1 cellular context compared by ENCODE assay signal in genomic region chr10:38736646-38737045, GRCh38.
DNase-seq lines count a peak whose midpoint lies in the region.

No MANE protein-coding gene starts in this region.

- peak; percentile 2 for DNase-seq in RPMI8226
